20 cellular contexts compared by ENCODE assay signal in genomic region chr6:62974452-62974851, GRCh38.
DNase-seq lines count a peak whose midpoint lies in the region; ATAC-seq, FAIRE-seq and TF ChIP-seq lines count a peak whose summit lies in the region.
"Had no signal": no experiment of that assay in that cellular context is flagged by ENCODE, and none has a peak within 500 bp of the region (broad histone marks: within the 10 kb centered on the region; RNA-seq: fewer than 3 reads in every experiment).

No MANE protein-coding gene starts in this region.

- no peak overlapping the region for H3K4me3 Mint-ChIP-seq in Calu3 (ENCODE audit: low read depth, unreplicated experiment)
- H3K4me3 Mint-ChIP-seq: activated T-cell treated with anti-CD3 and anti-CD28 coated beads, Interleukin-2, amount 50 U/mL, for 72 hours; B cell had no signal

- in situ Hi-C loops in GM12878 (cut with MboI) (no loop called here), KBM-7 (cut with MboI; ENCODE audit: low pct_unique_long_range_greater_than_20kb, low sequenced_read_pairs) (no loop called here)

- no peak overlapping the region for H2AFZ ChIP-seq in GM12878 (ENCODE audit: control insufficient read depth, low read depth, low read length)

- no peaks in the 10 kb centered on the region for H3K4me1 ChIP-seq in GM12878 (ENCODE audit: control insufficient read depth, insufficient read depth, low read length)
- H3K4me1 ChIP-seq: adrenal gland, HAP-1 had no signal

- H3K36me3 ChIP-seq in GM12878 (ENCODE audit: control insufficient read depth in 2 of 2, insufficient read depth in 2 of 2, low read length in 1 of 2): no peaks in the 10 kb centered on the region
- H3K36me3 ChIP-seq: adrenal gland, HAP-1 had no signal

- no peak overlapping the region for H3K27ac ChIP-seq in GM12878 (ENCODE audit: control insufficient read depth, insufficient read depth)
- H3K27ac ChIP-seq: adrenal gland had no signal

- peak in 1 of 2 experiments; percentile 74; a peak in 1 of 4 replicates for TF ChIP-seq EP300 in GM12878 (IDR thresholded peaks at IDR 0.05; ENCODE audit: borderline replicate concordance in 1 of 2, control insufficient read depth in 1 of 2, low read depth in 2 of 2, low read length in 2 of 2)

- H3K27me3 ChIP-seq in GM12878 (replicated peaks in 1 of 2; ENCODE audit: control insufficient read depth in 2 of 2, insufficient read depth in 2 of 2, low read length in 1 of 2): no peaks in the 10 kb centered on the region
- H3K27me3 ChIP-seq: adrenal gland had no signal

- TF ChIP-seq CTCF in GM12878 (IDR thresholded peaks at IDR 0.05 in 2 of 3, conservative IDR thresholded peaks at IDR 0.05 in 1 of 3; ENCODE audit: control insufficient read depth in 2 of 3, extremely low read depth in 1 of 3, insufficient read depth in 1 of 3, low read depth in 3 of 3, low read length in 3 of 3) (no peak), Calu3 (IDR thresholded peaks at IDR 0.05; ENCODE audit: unreplicated experiment) (no peak)

- ATAC-seq in GM18909 (IDR thresholded peaks at IDR 0.05; ENCODE audit: poor library complexity, unreplicated experiment): peak; percentile 66
- ATAC-seq in GM21825 (IDR thresholded peaks at IDR 0.05; ENCODE audit: unreplicated experiment): peak; percentile 55
- peak; percentile 60 for ATAC-seq in HG03097 (IDR thresholded peaks at IDR 0.05; ENCODE audit: low FRiP score, unreplicated experiment)
- ATAC-seq in GM12878: peak; percentile 81
- no peak for ATAC-seq in GM21360 (IDR thresholded peaks at IDR 0.05; ENCODE audit: unreplicated experiment)
- ATAC-seq: activated T-cell treated with anti-CD3 and anti-CD28 coated beads, Interleukin-2, amount 50 U/mL, for 72 hours; left lobe of liver; stimulated activated naive CD8-positive, alpha-beta T cell treated with anti-CD3 and anti-CD28 coated beads, Interleukin-15, Interleukin-2, amounts not matched to agents 100 U/mL and 50 U/mL, for 24 hours had no signal

- no peaks in the 10 kb centered on the region for H4K20me1 ChIP-seq in GM12878 (ENCODE audit: control insufficient read depth, insufficient read depth)

- no peak overlapping the region for H3K27ac Mint-ChIP-seq in Calu3 (ENCODE audit: unreplicated experiment)
- H3K27ac Mint-ChIP-seq: activated T-cell treated with anti-CD3 and anti-CD28 coated beads, Interleukin-2, amount 50 U/mL, for 72 hours; B cell had no signal

- DNase-seq in GM12878 (ENCODE audit: low read depth, low spot score) (no peak), Calu3 (no peak), NCI-H146 treated with DMSO at 0.1 percent for 48 hours (lab: John Stamatoyannopoulos, UW; ENCODE audit: unreplicated experiment) (no peak), KBM-7 (no peak)
- DNase-seq: activated CD4-positive, alpha-beta T cell treated with anti-CD3 and anti-CD28 coated beads, Interleukin-2, amount 50 U/mL, for 1 hour; activated T-cell treated with anti-CD3 and anti-CD28 coated beads, Interleukin-2, amount 50 U/mL, for 72 hours; adrenal gland; central memory CD4-positive, alpha-beta T cell; DMS53; NCI-H1694; NCI-H510A; stimulated activated naive CD8-positive, alpha-beta T cell treated with anti-CD3 and anti-CD28 coated beads, Interleukin-15, Interleukin-2, amounts not matched to agents 100 U/mL and 50 U/mL, for 24 hours had no signal

- H3K4me2 ChIP-seq in GM12878 (ENCODE audit: control insufficient read depth, insufficient read depth): no peak overlapping the region

- SMC1A ChIA-PET in GM12878 (lab: Charles Lee; ENCODE audit: uncharacterized antibody, unreplicated experiment): interaction anchor here (0.6 to 1.0 kb wide), 4 partner anchors 48 to 294 kb away, joined by 3 read pairs; no protein-coding TSS in a partner anchor

- RAD21 ChIA-PET in GM12878 (lab: Charles Lee; ENCODE audit: unreplicated experiment): interaction anchor here (0.8 to 4.7 kb wide), 2 partner anchors 9 to 122 kb away, joined by 3 to 24 read pairs; no protein-coding TSS in a partner anchor

- no peaks in the 10 kb centered on the region for H3K36me3 Mint-ChIP-seq in Calu3 (ENCODE audit: insufficient read depth, unreplicated experiment)

- FAIRE-seq in GM12878 (lab: Jason Lieb, UNC): peak; percentile 61
- FAIRE-seq: urothelium cell line had no signal

- CTCF ChIA-PET in GM12878 (lab: Yijun Ruan, JAX) (no interaction called here), Calu3 (lab: Charles Lee) (no interaction called here)

- H3K4me3 ChIP-seq in GM12878: no peak overlapping the region
- H3K4me3 ChIP-seq: adrenal gland, HAP-1 had no signal

- POLR2A ChIA-PET in GM12878 (lab: Charles Lee): no interaction called here

- no peak for TF ChIP-seq POLR2A in GM12878 (IDR thresholded peaks at IDR 0.05; ENCODE audit: low read depth, low read length)

- no peaks in the 10 kb centered on the region for H3K27me3 Mint-ChIP-seq in Calu3 (ENCODE audit: unreplicated experiment)
- H3K27me3 Mint-ChIP-seq: B cell had no signal

- 3% methylated on average over 1 of the region's 1 CpG for WGBS in GM12878 (ENCODE audit: insufficient coverage, insufficient replicate concordance, low lambda C conversion rate, missing lambda C conversion rate)

- no peaks in the 10 kb centered on the region for H3K9me3 ChIP-seq in GM12878 (replicated peaks; ENCODE audit: control insufficient read depth, insufficient read depth, low read length)
- H3K9me3 ChIP-seq: HAP-1 had no signal

- H3K79me2 ChIP-seq in GM12878 (ENCODE audit: control insufficient read depth, insufficient read depth, low read length): no peaks in the 10 kb centered on the region

- no peak for TF ChIP-seq RAD21 in GM12878 (IDR thresholded peaks at IDR 0.05; ENCODE audit: insufficient read depth, low read depth, low read length)

- H3K9ac ChIP-seq in GM12878 (ENCODE audit: control insufficient read depth, insufficient read depth, low read length): no peak overlapping the region

- H3K4me1 Mint-ChIP-seq in Calu3 (ENCODE audit: low read depth, unreplicated experiment): no peaks in the 10 kb centered on the region
- H3K4me1 Mint-ChIP-seq: B cell had no signal

- H3K9me3 Mint-ChIP-seq in Calu3 (ENCODE audit: low read depth, unreplicated experiment): peaks cover 3% of the 10 kb centered on the region
- H3K9me3 Mint-ChIP-seq: activated T-cell treated with anti-CD3 and anti-CD28 coated beads, Interleukin-2, amount 50 U/mL, for 72 hours had no signal

- BruUV-seq in GM12878 (replicated peaks; lab: Mats Ljungman, UMichigan): no TSS peak
- BruUV-seq in Calu3 (replicated peaks; lab: Mats Ljungman, UMichigan): no TSS peak

- intact Hi-C loops in GM12878 (cut with micrococcal nuclease; ENCODE audit: unreplicated experiment) (loop anchor here (5.0 to 10.0 kb wide), 3 partner anchors 123 to 540 kb away; no protein-coding TSS in a partner anchor), Calu3 (cut with micrococcal nuclease; ENCODE audit: unreplicated experiment) (no loop called here)

TF ChIP-seq in GM12878, 131 proteins besides CTCF, POLR2A, EP300 and RAD21 (continues in another document):
- no peak for TF ChIP-seq GABPA (IDR thresholded peaks at IDR 0.05; ENCODE audit: low read depth)
- TF ChIP-seq CEBPZ (IDR thresholded peaks at IDR 0.05; ENCODE audit: low read depth, low read length): no peak
- TF ChIP-seq, protein P1, sequence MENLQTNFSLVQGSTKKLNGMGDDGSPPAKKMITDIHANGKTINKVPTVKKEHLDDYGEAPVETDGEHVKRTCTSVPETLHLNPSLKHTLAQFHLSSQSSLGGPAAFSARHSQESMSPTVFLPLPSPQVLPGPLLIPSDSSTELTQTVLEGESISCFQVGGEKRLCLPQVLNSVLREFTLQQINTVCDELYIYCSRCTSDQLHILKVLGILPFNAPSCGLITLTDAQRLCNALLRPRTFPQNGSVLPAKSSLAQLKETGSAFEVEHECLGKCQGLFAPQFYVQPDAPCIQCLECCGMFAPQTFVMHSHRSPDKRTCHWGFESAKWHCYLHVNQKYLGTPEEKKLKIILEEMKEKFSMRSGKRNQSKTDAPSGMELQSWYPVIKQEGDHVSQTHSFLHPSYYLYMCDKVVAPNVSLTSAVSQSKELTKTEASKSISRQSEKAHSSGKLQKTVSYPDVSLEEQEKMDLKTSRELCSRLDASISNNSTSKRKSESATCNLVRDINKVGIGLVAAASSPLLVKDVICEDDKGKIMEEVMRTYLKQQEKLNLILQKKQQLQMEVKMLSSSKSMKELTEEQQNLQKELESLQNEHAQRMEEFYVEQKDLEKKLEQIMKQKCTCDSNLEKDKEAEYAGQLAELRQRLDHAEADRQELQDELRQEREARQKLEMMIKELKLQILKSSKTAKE (IDR thresholded peaks at IDR 0.05; ENCODE audit: low read depth, poor library complexity, severe bottlenecking): peak; percentile 29
- peak; percentile 76 for TF ChIP-seq DPF2 (IDR thresholded peaks at IDR 0.05)
- TF ChIP-seq NFYA (IDR thresholded peaks at IDR 0.05; ENCODE audit: borderline replicate concordance, low read depth, low read length): no peak
- no peak for TF ChIP-seq HCFC1 (IDR thresholded peaks at IDR 0.05; ENCODE audit: low read length)
- no peak for TF ChIP-seq ZNF207 (IDR thresholded peaks at IDR 0.05; ENCODE audit: borderline replicate concordance)
- TF ChIP-seq MTA2 (IDR thresholded peaks at IDR 0.05; ENCODE audit: low read depth): peak; percentile 79; the same call in 1 of the 2 replicates
- no peak for TF ChIP-seq CBX3 (IDR thresholded peaks at IDR 0.05; ENCODE audit: borderline replicate concordance, low read depth)
- no peak for TF ChIP-seq LARP7 (IDR thresholded peaks at IDR 0.05)
- TF ChIP-seq SMC3 (IDR thresholded peaks at IDR 0.05; ENCODE audit: borderline replicate concordance, low read length): no peak
